22 cellular contexts compared by ENCODE assay signal in the genomic region with DNA sequence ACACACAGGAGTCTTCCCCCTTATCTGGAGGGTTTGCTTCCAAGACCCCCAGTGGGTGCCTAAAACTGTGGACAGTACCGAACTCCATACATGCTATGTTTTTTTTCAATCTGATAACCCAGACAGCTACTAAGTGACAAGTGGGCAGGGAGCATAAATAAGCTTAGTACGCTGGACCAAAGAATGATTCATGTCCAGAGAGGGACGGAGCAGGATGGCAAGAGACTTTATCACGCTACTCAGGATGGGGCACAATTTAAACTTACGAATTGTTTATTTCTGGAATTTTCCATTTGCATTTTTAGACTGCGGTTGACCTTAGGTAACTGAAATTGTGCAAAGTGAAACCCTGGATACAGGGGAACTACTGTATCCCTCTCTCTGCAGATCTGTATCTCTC.
"Had no signal": no experiment of that assay in that cellular context is flagged by ENCODE, and none has a peak within 500 bp of the region (broad histone marks: within the 10 kb centered on the region; RNA-seq: fewer than 3 reads in every experiment).

No MANE protein-coding gene starts in this region.

- H3K4me2 ChIP-seq: PC-9 had no signal

- DNase-seq: Karpas-422, KG1, MG63, NCI-H1092, NCI-H1436, NCI-H187, NCI-H2029, NCI-H2081 treated with DMSO at 0.1 percent for 48 hours, NCI-H2171, NCI-H226, NCI-H446, NCI-H510A, NCI-H524 treated with DMSO at 0.1 percent for 48 hours, NCI-H69, NCI-H774, OCI-M1, PC-9, Peyer's patch, SHP77 treated with DMSO at 0.1 percent for 48 hours, SJCRH30 had no signal

- H3K27ac ChIP-seq: PC-9, Peyer's patch, SJCRH30 had no signal

- ATAC-seq: Right ventricle myocardium inferior, SK-N-SH treated with all-trans-retinoic acid at 6 μM for 48 hours had no signal

- H3K4me1 ChIP-seq: SJCRH30 had no signal

- H3K36me3 ChIP-seq: MG63, Peyer's patch, SJCRH30 had no signal

- H3K4me3 ChIP-seq: MG63, PC-9, Peyer's patch, SJCRH30 had no signal

- H2AFZ ChIP-seq: PC-9 had no signal

- H3K9me3 ChIP-seq: MG63, Peyer's patch, SJCRH30 had no signal
